30 cellular contexts compared by ENCODE assay signal in genomic region chr2:22734373-22735045, GRCh38.
"Had no signal": no experiment of that assay in that cellular context is flagged by ENCODE, and none has a peak within 500 bp of the region (broad histone marks: within the 10 kb centered on the region; RNA-seq: fewer than 3 reads in every experiment).

No MANE protein-coding gene starts in this region.

- H3K27me3 ChIP-seq: SJCRH30 had no signal

- DNase-seq: Karpas-422, KBM-7, NCI-H1048, NCI-H1092 treated with DMSO at 0.1 percent for 48 hours, NCI-H1105 treated with DMSO at 0.1 percent for 48 hours, NCI-H1417 treated with DMSO at 0.1 percent for 48 hours, NCI-H1436 treated with DMSO at 0.1 percent for 48 hours, NCI-H1694 treated with DMSO at 0.1 percent for 48 hours, NCI-H187 treated with DMSO at 0.1 percent for 48 hours, NCI-H2029, NCI-H2081, NCI-H2171 treated with DMSO at 0.1 percent for 48 hours, NCI-H345, NCI-H446, NCI-H510A treated with DMSO at 0.1 percent for 48 hours, NCI-H524 treated with DMSO at 0.1 percent for 48 hours, NCI-H526 treated with DMSO at 0.1 percent for 48 hours, NCI-H774, PC-9, SHP77, SIG-M5, SJCRH30, T-cell had no signal

- H3K9me3 ChIP-seq: SJCRH30 had no signal

- FAIRE-seq: RCC 7860 had no signal

- H3K27ac ChIP-seq: KMS-11, PC-9, RWPE1, SJCRH30, SK-N-MC had no signal

- ATAC-seq: Panc1, Right ventricle myocardium inferior, SK-N-SH treated with all-trans-retinoic acid at 6 μM for 48 hours, T-cell had no signal

- H3K4me3 ChIP-seq: PC-9, SJCRH30, SK-N-MC had no signal

- H3K36me3 ChIP-seq: SJCRH30 had no signal

- H3K4me1 ChIP-seq: SJCRH30 had no signal
